ENCODE assay signal across 10 cellular contexts in genomic region chr20:62822788-62823651, GRCh38.
DNase-seq lines count a peak whose midpoint lies in the region; ATAC-seq and TF ChIP-seq lines count a peak whose summit lies in the region.
"Had no signal": no experiment of that assay in that cellular context is flagged by ENCODE, and none has a peak within 500 bp of the region (broad histone marks: within the 10 kb centered on the region; RNA-seq: fewer than 3 reads in every experiment).

No MANE protein-coding gene starts in this region.

- no peaks in the 10 kb centered on the region for H3K9me3 Mint-ChIP-seq in nephron progenitor cell
- H3K9me3 Mint-ChIP-seq: CD4-positive, alpha-beta memory T cell had no signal

- no peak overlapping the region for H3K4me3 Mint-ChIP-seq in nephron progenitor cell
- H3K4me3 Mint-ChIP-seq: activated naive CD8-positive, alpha-beta T cell had no signal

- ATAC-seq in HG03432 (IDR thresholded peaks at IDR 0.05; ENCODE audit: unreplicated experiment), result peak; percentile 53

- DNase-seq in NCI-H2196 (lab: John Stamatoyannopoulos, UW; ENCODE audit: unreplicated experiment) (peak; percentile 60), NCI-H2196 treated with DMSO at 0.1 percent for 48 hours (lab: John Stamatoyannopoulos, UW; ENCODE audit: unreplicated experiment) (no peak), NOMO-1 treated with dmso at 0.1 percent for 144 hours (lab: John Stamatoyannopoulos, UW; ENCODE audit: unreplicated experiment) (peak; percentile 72), astrocyte of the hippocampus (ENCODE audit: low read depth, low spot score) (peak; percentile 42), nephron progenitor cell (peak; percentile 49), dedifferentiated amniotic fluid mesenchymal stem cell (ENCODE audit: extremely low spot score) (no peak), AG08396 (ENCODE audit: low spot score) (no peak)

- peaks cover 18% of the 10 kb centered on the region for H3K4me1 Mint-ChIP-seq in nephron progenitor cell

- H3K27ac Mint-ChIP-seq in nephron progenitor cell, result no peak overlapping the region
- H3K27ac Mint-ChIP-seq: activated naive CD8-positive, alpha-beta T cell had no signal

- peaks cover 6% of the 10 kb centered on the region for H3K27me3 Mint-ChIP-seq in nephron progenitor cell (ENCODE audit: low read depth, poor library complexity)
- H3K27me3 Mint-ChIP-seq: activated naive CD8-positive, alpha-beta T cell had no signal

- no peaks in the 10 kb centered on the region for H3K36me3 Mint-ChIP-seq in nephron progenitor cell (ENCODE audit: low read depth)
- H3K36me3 Mint-ChIP-seq: activated naive CD8-positive, alpha-beta T cell; CD4-positive, alpha-beta memory T cell had no signal

- peak; percentile 18 for TF ChIP-seq CTCF in nephron progenitor cell (IDR thresholded peaks at IDR 0.05)

Comparison
In these comparisons a context has a peak if more than half of its experiments do, and no peak if none do; other contexts are left out.
1. DNase-seq: peak in NCI-H2196 (single experiment), NOMO-1 treated with dmso at 0.1 percent for 144 hours (single experiment), astrocyte of the hippocampus (single experiment) and nephron progenitor cell (single experiment); none in NCI-H2196 treated with DMSO at 0.1 percent for 48 hours (single experiment), dedifferentiated amniotic fluid mesenchymal stem cell (single experiment) and AG08396 (single experiment).